Comparison of ENCODE assay signal across 12 cellular contexts in genomic region chr1:229130028-229130668, GRCh38.
DNase-seq lines count a peak whose midpoint lies in the region; ATAC-seq and TF ChIP-seq lines count a peak whose summit lies in the region.
"Had no signal": no experiment of that assay in that cellular context is flagged by ENCODE, and none has a peak within 500 bp of the region (broad histone marks: within the 10 kb centered on the region; RNA-seq: fewer than 3 reads in every experiment).

No MANE protein-coding gene starts in this region.

- H3K36me3 ChIP-seq in hepatocyte (replicated peaks; ENCODE audit: insufficient read depth, low read depth): no peaks in the 10 kb centered on the region

- no peaks in the 10 kb centered on the region for H3K9me3 ChIP-seq in hepatocyte (ENCODE audit: low read depth)

- H3K4me1 Mint-ChIP-seq in activated CD4-positive, alpha-beta T cell treated with anti-CD3 and anti-CD28 coated beads for 36 hours: peaks cover 54% of the 10 kb centered on the region
- peaks cover 66% of the 10 kb centered on the region for H3K4me1 Mint-ChIP-seq in stimulated activated naive CD8-positive, alpha-beta T cell treated with anti-CD3 and anti-CD28 coated beads, Interleukin-15, amount 100 ng/mL, for 72 hours

- no peaks in the 10 kb centered on the region for H3K9me2 ChIP-seq in hepatocyte (replicated peaks; ENCODE audit: insufficient read depth)

- 79% methylated on average over 9 of the region's 9 CpGs for WGBS in hepatocyte (ENCODE audit: low lambda C conversion rate, missing lambda C conversion rate)

- no peak overlapping the region for H2AFZ ChIP-seq in hepatocyte
- H2AFZ ChIP-seq: parathyroid adenoma had no signal

- POLR2A ChIA-PET in activated CD4-positive, alpha-beta T cell treated with anti-CD3 and anti-CD28 coated beads for 36 hours (lab: Charles Lee): no interaction called here

- H3K36me3 Mint-ChIP-seq in activated CD4-positive, alpha-beta T cell treated with anti-CD3 and anti-CD28 coated beads for 36 hours (ENCODE audit: low read depth): peaks cover 17% of the 10 kb centered on the region

- CTCF ChIA-PET in activated CD4-positive, alpha-beta T cell treated with anti-CD3 and anti-CD28 coated beads for 36 hours (lab: Charles Lee): interaction anchor here (1.6 to 2.9 kb wide), 2 partner anchors 31 to 98 kb away, joined by 3 to 13 read pairs; no protein-coding TSS in a partner anchor

- H3K27ac ChIP-seq in hepatocyte: peak overlapping the region; percentile 87
- H3K27ac ChIP-seq: parathyroid adenoma had no signal

- peaks cover 19% of the 10 kb centered on the region for H3K4me1 ChIP-seq in hepatocyte (ENCODE audit: insufficient read depth)
- H3K4me1 ChIP-seq: parathyroid adenoma had no signal

- no peak overlapping the region for H3K4me2 ChIP-seq in hepatocyte

- H3K79me2 ChIP-seq in hepatocyte: no peaks in the 10 kb centered on the region
- H3K79me2 ChIP-seq: parathyroid adenoma had no signal

- no peak for TF ChIP-seq CTCF in hepatocyte (IDR thresholded peaks at IDR 0.05; ENCODE audit: poor library complexity)

- ATAC-seq in activated CD4-positive, alpha-beta T cell treated with anti-CD3 and anti-CD28 coated beads for 36 hours: peak; percentile 28
- peak; percentile 31 for ATAC-seq in stimulated activated naive CD8-positive, alpha-beta T cell treated with anti-CD3 and anti-CD28 coated beads, Interleukin-15, amount 100 ng/mL, for 72 hours
- no peak for ATAC-seq in HG02981 (IDR thresholded peaks at IDR 0.05; ENCODE audit: unreplicated experiment)

- DNase-seq in activated CD4-positive, alpha-beta T cell treated with anti-CD3 and anti-CD28 coated beads for 36 hours: peak; percentile 21
- DNase-seq in activated CD4-positive, alpha-beta T cell treated with anti-CD3 and anti-CD28 coated beads, Interleukin-2, amount 50 U/mL, for 1 hour: no peak
- peak; percentile 54 for DNase-seq in SW480 (ENCODE audit: low spot score)
- DNase-seq in hepatocyte (ENCODE audit: low spot score): peak; percentile 47
- peak in 1 of 2 donors; percentile 18 for DNase-seq in stimulated activated naive CD8-positive, alpha-beta T cell treated with anti-CD3 and anti-CD28 coated beads, Interleukin-15, amount 100 ng/mL, for 72 hours
- no peak for DNase-seq in inferior parietal cortex (ENCODE audit: extremely low spot score)
- no peak for DNase-seq in erythroblast (lab: John Stamatoyannopoulos, UW)
- DNase-seq: 8988T, hippocampal formation, NCI-H1417 treated with DMSO at 0.1 percent for 48 hours had no signal

- peaks cover 14% of the 10 kb centered on the region for H3K9me3 Mint-ChIP-seq in activated CD4-positive, alpha-beta T cell treated with anti-CD3 and anti-CD28 coated beads for 36 hours (ENCODE audit: low read depth)
- peaks cover 11 to 23% of the 10 kb centered on the region in 2 donors for H3K9me3 Mint-ChIP-seq in stimulated activated naive CD8-positive, alpha-beta T cell treated with anti-CD3 and anti-CD28 coated beads, Interleukin-15, amount 100 ng/mL, for 72 hours

- H3K4me3 ChIP-seq in hepatocyte: no peak overlapping the region

- no peak overlapping the region for H3K4me3 Mint-ChIP-seq in activated CD4-positive, alpha-beta T cell treated with anti-CD3 and anti-CD28 coated beads for 36 hours
- H3K4me3 Mint-ChIP-seq in stimulated activated naive CD8-positive, alpha-beta T cell treated with anti-CD3 and anti-CD28 coated beads, Interleukin-15, amount 100 ng/mL, for 72 hours: peak overlapping the region; percentile 14 to 31

- no peaks in the 10 kb centered on the region for H4K20me1 ChIP-seq in hepatocyte (ENCODE audit: insufficient read depth, poor library complexity, severe bottlenecking)

- H3K27ac Mint-ChIP-seq in activated CD4-positive, alpha-beta T cell treated with anti-CD3 and anti-CD28 coated beads for 36 hours: no peak overlapping the region
- H3K27ac Mint-ChIP-seq in stimulated activated naive CD8-positive, alpha-beta T cell treated with anti-CD3 and anti-CD28 coated beads, Interleukin-15, amount 100 ng/mL, for 72 hours: peak overlapping the region in 1 of 2 donors; percentile 44

- no peaks in the 10 kb centered on the region for H3K27me3 ChIP-seq in hepatocyte

- H3K27me3 Mint-ChIP-seq in activated CD4-positive, alpha-beta T cell treated with anti-CD3 and anti-CD28 coated beads for 36 hours: no peaks in the 10 kb centered on the region
- no peaks in the 10 kb centered on the region for H3K27me3 Mint-ChIP-seq in stimulated activated naive CD8-positive, alpha-beta T cell treated with anti-CD3 and anti-CD28 coated beads, Interleukin-15, amount 100 ng/mL, for 72 hours

- intact Hi-C loops in activated CD4-positive, alpha-beta T cell treated with anti-CD3 and anti-CD28 coated beads for 36 hours (cut with DNase I, micrococcal nuclease): loop anchor here in 1 of 2 experiments (10.0 kb wide), 1 partner anchor 95 kb away; no protein-coding TSS in a partner anchor

- TF ChIP-seq POLR2A in erythroblast (IDR thresholded peaks at IDR 0.05; ENCODE audit: low read length): no peak

Comparison
In these comparisons a context has a peak if more than half of its experiments do, and no peak if none do; other contexts are left out.
1. DNase-seq: peak in activated CD4-positive, alpha-beta T cell treated with anti-CD3 and anti-CD28 coated beads for 36 hours (single experiment), SW480 (single experiment) and hepatocyte (single experiment); none in activated CD4-positive, alpha-beta T cell treated with anti-CD3 and anti-CD28 coated beads, Interleukin-2, amount 50 U/mL, for 1 hour (single experiment), inferior parietal cortex (single experiment) and erythroblast (0 of 2).